ENCODE assay signal across 1 cellular context in the genomic region with DNA sequence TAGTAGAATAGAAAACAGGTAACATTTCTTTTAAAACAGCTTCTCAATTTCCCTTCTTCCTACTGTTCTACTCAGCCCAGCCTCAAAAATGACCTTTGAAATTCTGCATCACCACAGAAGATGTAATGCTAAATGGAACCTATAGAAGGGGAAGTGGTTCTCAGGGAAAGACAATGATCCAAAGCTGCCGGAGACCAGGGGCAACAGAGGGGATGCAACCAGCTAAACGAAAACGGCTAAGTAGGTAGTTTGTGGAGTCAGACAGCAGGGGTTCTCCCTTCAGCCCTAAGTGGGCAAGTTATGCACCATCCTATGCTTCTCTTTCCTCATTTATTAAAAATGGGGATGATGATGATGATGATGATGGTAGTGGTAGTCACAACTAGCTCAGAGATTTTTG.
TF ChIP-seq lines count a peak whose summit lies in the region.

No MANE protein-coding gene starts in this region.

TF ChIP-seq in GM23338, 12 proteins besides CTCF, POLR2A, EP300 and RAD21 (continued from another document):
- TF ChIP-seq, protein P1, sequence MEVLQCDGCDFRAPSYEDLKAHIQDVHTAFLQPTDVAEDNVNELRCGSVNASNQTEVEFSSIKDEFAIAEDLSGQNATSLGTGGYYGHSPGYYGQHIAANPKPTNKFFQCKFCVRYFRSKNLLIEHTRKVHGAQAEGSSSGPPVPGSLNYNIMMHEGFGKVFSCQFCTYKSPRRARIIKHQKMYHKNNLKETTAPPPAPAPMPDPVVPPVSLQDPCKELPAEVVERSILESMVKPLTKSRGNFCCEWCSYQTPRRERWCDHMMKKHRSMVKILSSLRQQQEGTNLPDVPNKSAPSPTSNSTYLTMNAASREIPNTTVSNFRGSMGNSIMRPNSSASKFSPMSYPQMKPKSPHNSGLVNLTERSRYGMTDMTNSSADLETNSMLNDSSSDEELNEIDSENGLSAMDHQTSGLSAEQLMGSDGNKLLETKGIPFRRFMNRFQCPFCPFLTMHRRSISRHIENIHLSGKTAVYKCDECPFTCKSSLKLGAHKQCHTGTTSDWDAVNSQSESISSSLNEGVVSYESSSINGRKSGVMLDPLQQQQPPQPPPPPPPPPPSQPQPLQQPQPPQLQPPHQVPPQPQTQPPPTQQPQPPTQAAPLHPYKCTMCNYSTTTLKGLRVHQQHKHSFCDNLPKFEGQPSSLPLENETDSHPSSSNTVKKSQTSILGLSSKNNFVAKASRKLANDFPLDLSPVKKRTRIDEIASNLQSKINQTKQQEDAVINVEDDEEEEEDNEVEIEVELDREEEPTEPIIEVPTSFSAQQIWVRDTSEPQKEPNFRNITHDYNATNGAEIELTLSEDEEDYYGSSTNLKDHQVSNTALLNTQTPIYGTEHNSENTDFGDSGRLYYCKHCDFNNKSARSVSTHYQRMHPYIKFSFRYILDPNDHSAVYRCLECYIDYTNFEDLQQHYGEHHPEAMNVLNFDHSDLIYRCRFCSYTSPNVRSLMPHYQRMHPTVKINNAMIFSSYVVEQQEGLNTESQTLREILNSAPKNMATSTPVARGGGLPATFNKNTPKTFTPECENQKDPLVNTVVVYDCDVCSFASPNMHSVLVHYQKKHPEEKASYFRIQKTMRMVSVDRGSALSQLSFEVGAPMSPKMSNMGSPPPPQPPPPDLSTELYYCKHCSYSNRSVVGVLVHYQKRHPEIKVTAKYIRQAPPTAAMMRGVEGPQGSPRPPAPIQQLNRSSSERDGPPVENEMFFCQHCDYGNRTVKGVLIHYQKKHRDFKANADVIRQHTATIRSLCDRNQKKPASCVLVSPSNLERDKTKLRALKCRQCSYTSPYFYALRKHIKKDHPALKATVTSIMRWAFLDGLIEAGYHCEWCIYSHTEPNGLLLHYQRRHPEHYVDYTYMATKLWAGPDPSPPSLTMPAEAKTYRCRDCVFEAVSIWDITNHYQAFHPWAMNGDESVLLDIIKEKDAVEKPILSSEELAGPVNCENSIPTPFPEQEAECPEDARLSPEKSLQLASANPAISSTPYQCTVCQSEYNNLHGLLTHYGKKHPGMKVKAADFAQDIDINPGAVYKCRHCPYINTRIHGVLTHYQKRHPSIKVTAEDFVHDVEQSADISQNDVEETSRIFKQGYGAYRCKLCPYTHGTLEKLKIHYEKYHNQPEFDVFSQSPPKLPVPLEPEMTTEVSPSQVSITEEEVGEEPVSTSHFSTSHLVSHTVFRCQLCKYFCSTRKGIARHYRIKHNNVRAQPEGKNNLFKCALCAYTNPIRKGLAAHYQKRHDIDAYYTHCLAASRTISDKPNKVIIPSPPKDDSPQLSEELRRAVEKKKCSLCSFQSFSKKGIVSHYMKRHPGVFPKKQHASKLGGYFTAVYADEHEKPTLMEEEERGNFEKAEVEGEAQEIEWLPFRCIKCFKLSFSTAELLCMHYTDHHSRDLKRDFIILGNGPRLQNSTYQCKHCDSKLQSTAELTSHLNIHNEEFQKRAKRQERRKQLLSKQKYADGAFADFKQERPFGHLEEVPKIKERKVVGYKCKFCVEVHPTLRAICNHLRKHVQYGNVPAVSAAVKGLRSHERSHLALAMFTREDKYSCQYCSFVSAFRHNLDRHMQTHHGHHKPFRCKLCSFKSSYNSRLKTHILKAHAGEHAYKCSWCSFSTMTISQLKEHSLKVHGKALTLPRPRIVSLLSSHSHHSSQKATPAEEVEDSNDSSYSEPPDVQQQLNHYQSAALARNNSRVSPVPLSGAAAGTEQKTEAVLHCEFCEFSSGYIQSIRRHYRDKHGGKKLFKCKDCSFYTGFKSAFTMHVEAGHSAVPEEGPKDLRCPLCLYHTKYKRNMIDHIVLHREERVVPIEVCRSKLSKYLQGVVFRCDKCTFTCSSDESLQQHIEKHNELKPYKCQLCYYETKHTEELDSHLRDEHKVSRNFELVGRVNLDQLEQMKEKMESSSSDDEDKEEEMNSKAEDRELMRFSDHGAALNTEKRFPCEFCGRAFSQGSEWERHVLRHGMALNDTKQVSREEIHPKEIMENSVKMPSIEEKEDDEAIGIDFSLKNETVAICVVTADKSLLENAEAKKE (CRISPR knock-in tag; IDR thresholded peaks at IDR 0.05), result no peak
- TF ChIP-seq CREB1 (CRISPR knock-in tag; IDR thresholded peaks at IDR 0.05; ENCODE audit: low read depth) (no peak), ZNF114 (CRISPR knock-in tag; IDR thresholded peaks at IDR 0.05) (no peak), POLR2AphosphoS5 (IDR thresholded peaks at IDR 0.05; ENCODE audit: low read depth) (no peak), STAT1 (IDR thresholded peaks at IDR 0.05; ENCODE audit: unreplicated experiment) (no peak), JUNB (IDR thresholded peaks at IDR 0.05; ENCODE audit: unreplicated experiment) (no peak)
- TF ChIP-seq, protein P2, sequence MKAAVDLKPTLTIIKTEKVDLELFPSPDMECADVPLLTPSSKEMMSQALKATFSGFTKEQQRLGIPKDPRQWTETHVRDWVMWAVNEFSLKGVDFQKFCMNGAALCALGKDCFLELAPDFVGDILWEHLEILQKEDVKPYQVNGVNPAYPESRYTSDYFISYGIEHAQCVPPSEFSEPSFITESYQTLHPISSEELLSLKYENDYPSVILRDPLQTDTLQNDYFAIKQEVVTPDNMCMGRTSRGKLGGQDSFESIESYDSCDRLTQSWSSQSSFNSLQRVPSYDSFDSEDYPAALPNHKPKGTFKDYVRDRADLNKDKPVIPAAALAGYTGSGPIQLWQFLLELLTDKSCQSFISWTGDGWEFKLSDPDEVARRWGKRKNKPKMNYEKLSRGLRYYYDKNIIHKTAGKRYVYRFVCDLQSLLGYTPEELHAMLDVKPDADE (IDR thresholded peaks at IDR 0.05), result no peak
